18 cellular contexts compared by ENCODE assay signal in the genomic region with DNA sequence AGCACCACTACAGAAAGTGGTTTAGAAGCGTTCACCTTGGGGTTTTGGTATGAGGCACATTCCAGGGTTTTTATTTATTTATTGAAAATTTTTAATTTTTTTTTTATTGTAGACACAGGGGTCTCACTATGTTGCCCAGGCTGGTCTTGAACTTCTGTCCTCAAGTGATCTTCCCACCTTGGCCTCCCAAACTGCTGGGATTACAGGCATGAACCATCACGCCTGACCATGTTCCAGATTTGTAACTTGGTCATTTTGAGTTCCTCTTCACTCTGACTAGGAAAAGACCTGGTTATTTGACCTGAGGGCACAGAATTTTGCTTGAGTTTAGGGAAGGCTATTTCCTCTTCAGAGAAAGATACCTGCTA. TPM values are rescaled to one million over a fixed set of nuclear protein-coding genes. Genes with fewer than 3 reads are reported as not detected.
A peak's percentile ranks its signal among the peaks of the same experiment; 100 is the strongest.
DNase-seq lines count a peak whose midpoint lies in the region; ATAC-seq and TF ChIP-seq lines count a peak whose summit lies in the region.
"Had no signal": no experiment of that assay in that cellular context is flagged by ENCODE, and none has a peak within 500 bp of the region (broad histone marks: within the 10 kb centered on the region; RNA-seq: fewer than 3 reads in every experiment).

No MANE protein-coding gene starts in this region.

- H3K36me3 ChIP-seq in heart right ventricle (peaks cover 0 to 25% (median 12%) of the 10 kb centered on the region in 9 donors), NT2/D1 (ENCODE audit: insufficient read depth, insufficient read length, low read length) (peaks cover 20% of the 10 kb centered on the region), hepatocyte (replicated peaks; ENCODE audit: insufficient read depth, low read depth) (peaks cover 6% of the 10 kb centered on the region), smooth muscle cell (ENCODE audit: low read depth) (peaks cover 3% of the 10 kb centered on the region)

- H3K9me3 ChIP-seq in heart right ventricle (no peaks in the 10 kb centered on the region), NT2/D1 (ENCODE audit: insufficient read depth, low read length) (no peaks in the 10 kb centered on the region), hepatocyte (ENCODE audit: low read depth) (no peaks in the 10 kb centered on the region), smooth muscle cell (replicated peaks; ENCODE audit: low read depth) (no peaks in the 10 kb centered on the region)
- H3K9me3 ChIP-seq: vagina had no signal

- H3K9ac ChIP-seq in NT2/D1 (ENCODE audit: insufficient read length, low read depth), result peak overlapping the region; percentile 95
- no peak overlapping the region for H3K9ac ChIP-seq in smooth muscle cell (ENCODE audit: low read depth)

- 88 to 94% methylated on average over 2 of the region's 2 CpGs for WGBS in heart right ventricle, 2 donors
- 81% methylated on average over 2 of the region's 2 CpGs for WGBS in hepatocyte (ENCODE audit: low lambda C conversion rate, missing lambda C conversion rate)
- 94% methylated on average over 2 of the region's 2 CpGs for WGBS in smooth muscle cell (ENCODE audit: low lambda C conversion rate)

- no peaks in the 10 kb centered on the region for H3K9me2 ChIP-seq in hepatocyte (replicated peaks; ENCODE audit: insufficient read depth)

- H3K4me3 ChIP-seq in heart right ventricle, result peak overlapping the region in 6 of 10 donors; percentile 68 to 98 (median 90)
- H3K4me3 ChIP-seq in NT2/D1 (ENCODE audit: insufficient read length, low read depth), result peak overlapping the region; percentile 5
- no peak overlapping the region for H3K4me3 ChIP-seq in hepatocyte
- peak overlapping the region; percentile 73 for H3K4me3 ChIP-seq in smooth muscle cell

- H3K79me2 ChIP-seq in hepatocyte, result peaks cover 78% of the 10 kb centered on the region
- H3K79me2 ChIP-seq in smooth muscle cell (ENCODE audit: low read depth), result peaks cover 68% of the 10 kb centered on the region

- no peaks in the 10 kb centered on the region for H3F3A ChIP-seq in smooth muscle cell (ENCODE audit: low read depth)

- peaks cover 67% of the 10 kb centered on the region for H4K20me1 ChIP-seq in hepatocyte (ENCODE audit: insufficient read depth, poor library complexity, severe bottlenecking)
- H4K20me1 ChIP-seq in smooth muscle cell (ENCODE audit: low read depth), result peaks cover 74% of the 10 kb centered on the region

- ATAC-seq in heart right ventricle, result no peak
- no peak for ATAC-seq in Right ventricle myocardium inferior
- ATAC-seq: K562 had no signal

- peak overlapping the region; percentile 92 for H3K4me2 ChIP-seq in hepatocyte
- H3K4me2 ChIP-seq in smooth muscle cell, result peak overlapping the region; percentile 94

- H3K27me3 ChIP-seq in heart right ventricle (no peaks in the 10 kb centered on the region), NT2/D1 (ENCODE audit: insufficient read depth, insufficient read length) (no peaks in the 10 kb centered on the region), hepatocyte (no peaks in the 10 kb centered on the region), smooth muscle cell (ENCODE audit: low read depth) (no peaks in the 10 kb centered on the region)
- H3K27me3 ChIP-seq: vagina had no signal

- TF ChIP-seq CTCF in heart right ventricle (IDR thresholded peaks at IDR 0.05), result no peak
- TF ChIP-seq CTCF in hepatocyte (IDR thresholded peaks at IDR 0.05; ENCODE audit: poor library complexity), result no peak
- TF ChIP-seq CTCF in smooth muscle cell (IDR thresholded peaks at IDR 0.05; ENCODE audit: borderline replicate concordance, insufficient read depth, poor library complexity, severe bottlenecking), result no peak

- H2AFZ ChIP-seq in hepatocyte (no peak overlapping the region), smooth muscle cell (ENCODE audit: low read depth) (no peak overlapping the region)

- H3K27ac ChIP-seq in heart right ventricle, result peak overlapping the region in 8 of 10 donors; percentile 4 to 94 (median 50)
- peak overlapping the region; percentile 80 for H3K27ac ChIP-seq in hepatocyte
- H3K27ac ChIP-seq in smooth muscle cell (ENCODE audit: low read depth), result no peak overlapping the region

- no peak for TF ChIP-seq POLR2A in erythroblast (IDR thresholded peaks at IDR 0.05; ENCODE audit: low read length)

- peaks cover 5 to 86% (median 72%) of the 10 kb centered on the region in 9 donors for H3K4me1 ChIP-seq in heart right ventricle
- H3K4me1 ChIP-seq in NT2/D1 (ENCODE audit: insufficient read depth, insufficient read length), result peaks cover 19% of the 10 kb centered on the region
- H3K4me1 ChIP-seq in hepatocyte (ENCODE audit: insufficient read depth), result peaks cover 52% of the 10 kb centered on the region
- H3K4me1 ChIP-seq in smooth muscle cell (ENCODE audit: low read depth), result peaks cover 19% of the 10 kb centered on the region

- DNase-seq in heart right ventricle (no peak), Right ventricle myocardium inferior (ENCODE audit: missing footprints) (no peak), NT2/D1 (ENCODE audit: low read depth, low spot score) (no peak), hepatocyte (ENCODE audit: low spot score) (no peak), smooth muscle cell (lab: John Stamatoyannopoulos, UW; ENCODE audit: unreplicated experiment) (no peak), SW480 (ENCODE audit: low spot score) (no peak), erythroblast (lab: John Stamatoyannopoulos, UW) (no peak)
- no peak for DNase-seq in effector CD4-positive, alpha-beta T cell
- DNase-seq: ACHN; activated CD4-positive, alpha-beta memory T cell treated with anti-CD3 and anti-CD28 coated beads for 36 hours; DMS53; midbrain; NCI-H1048; NCI-H2081 had no signal

- intact Hi-C loops in heart right ventricle (cut with DNase I), result no loop called here
- intact Hi-C loops in Right ventricle myocardium inferior (cut with DNase I), result no loop called here

RNA-seq across cellular contexts. Expression of a gene that starts 3.1 kb away (rescaled TPM):
- total RNA-seq in heart right ventricle (100 to 1,000 TPM in 8 of 10 donors, 10 to 100 TPM in 2; 95.1 to 179 (median 118) TPM), Right ventricle myocardium inferior (128 TPM), hepatocyte (132 and 135 TPM in 2 replicates), smooth muscle cell (70.7 and 92.5 TPM in 2 replicates)
- polyA plus RNA-seq in heart right ventricle (10 to 100 TPM; 35.3 to 59.2 TPM), hepatocyte (210 and 227 TPM in 2 replicates), smooth muscle cell (220 and 230 TPM in 2 replicates)

RNA-seq across cellular contexts. Expression of a gene that starts 20.2 kb away (rescaled TPM):
- total RNA-seq in heart right ventricle (10 to 100 TPM in 5 of 10 donors, 1 to 10 TPM in 5; 5.9 to 15.4 (median 9.6) TPM), Right ventricle myocardium inferior (14.0 TPM), hepatocyte (24.7 and 26.0 TPM in 2 replicates), smooth muscle cell (18.9 and 20.2 TPM in 2 replicates)
- polyA plus RNA-seq in heart right ventricle (1 to 10 TPM; 5.0 to 9.5 TPM), hepatocyte (5.2 and 10.9 TPM in 2 replicates), smooth muscle cell (9.8 and 13.1 TPM in 2 replicates)

RNA-seq across cellular contexts. Expression of a gene that starts 35.6 kb away (rescaled TPM):
- total RNA-seq in heart right ventricle (100 to 1,000 TPM in 1 of 10 donors, 10 to 100 TPM in 9; 67.0 to 119 (median 77.9) TPM), Right ventricle myocardium inferior (108 TPM), hepatocyte (53.5 and 59.6 TPM in 2 replicates), smooth muscle cell (3.7 and 6.0 TPM in 2 replicates)
- polyA plus RNA-seq in heart right ventricle (10 to 100 TPM; 64.4 to 69.0 TPM), hepatocyte (58.0 and 66.8 TPM in 2 replicates), smooth muscle cell (14.0 and 14.3 TPM in 2 replicates)

RNA-seq across cellular contexts. Expression of a gene that starts 49.6 kb away (rescaled TPM):
- total RNA-seq in heart right ventricle (1 to 10 TPM; 1.3 to 8.7 (median 3.0) TPM), Right ventricle myocardium inferior (5.5 TPM), hepatocyte (1.5 TPM in 1 of 2 replicates, not detected in the other), smooth muscle cell (not detected in 2 replicates)
- polyA plus RNA-seq in heart right ventricle (10 to 100 TPM in 1 of 2 donors, 1 to 10 TPM in 1; 3.3 to 12.0 TPM), hepatocyte (0.74 TPM in 1 of 2 replicates, not detected in the other), smooth muscle cell (0.50 TPM in 1 of 2 replicates, not detected in the other)
- total RNA-seq: K562, NCI-H460, pulmonary artery endothelial cell had no signal
- polyA plus RNA-seq: K562 had no signal
